8 cellular contexts compared by ENCODE assay signal in genomic region chr13:78658630-78659449, GRCh38. TPM values are rescaled to one million over a fixed set of nuclear protein-coding genes. Genes with fewer than 3 reads are reported as not detected.
DNase-seq lines count a peak whose midpoint lies in the region; ATAC-seq, FAIRE-seq and TF ChIP-seq lines count a peak whose summit lies in the region.

Gene OBI1, minus strand, starts transcription at chr13:78659155. Its CDS starts 35 bp downstream, at chr13:78659120.

- H2BK120ac ChIP-seq in H9 (ENCODE audit: low read depth, low read length, poor library complexity, severe bottlenecking), result peak within 1 kb of the TSS; percentile 57

- H3K4me1 Mint-ChIP-seq in H9 (peaks cover 40 to 47% of the 10 kb centered on the region in 2 experiments), neural progenitor cell (peaks cover 12% of the 10 kb centered on the region)

- peaks cover 61% of the 10 kb centered on the region for H3K27me3 Mint-ChIP-seq in H9 (ENCODE audit: low read depth)
- H3K27me3 Mint-ChIP-seq in neural progenitor cell (ENCODE audit: insufficient read depth, low read depth), result peaks cover 3% of the 10 kb centered on the region

- peak within 1 kb of the TSS; percentile 60 for H2BK12ac ChIP-seq in H9 (ENCODE audit: insufficient read length, low read depth, low read length)

- H3K36me3 ChIP-seq in neural progenitor cell (no peaks in the 10 kb centered on the region), stomach smooth muscle (ENCODE audit: control insufficient read depth in 2 of 2, insufficient read depth in 2 of 2, low read length in 2 of 2) (no peaks in the 10 kb centered on the region)

- peak within 1 kb of the TSS; percentile 64 for H3K56ac ChIP-seq in H9 (ENCODE audit: insufficient read length, low read depth, low read length)

- peaks cover 9% of the 10 kb centered on the region; the same call in 1 of the 2 replicates for H3K79me2 ChIP-seq in H9 (ENCODE audit: insufficient read depth, low read length)
- H3K79me2 ChIP-seq in neural progenitor cell (ENCODE audit: low read depth), result peaks cover 44% of the 10 kb centered on the region

- peaks cover 2% of the 10 kb centered on the region for H3K79me1 ChIP-seq in H9 (ENCODE audit: insufficient read depth, low read depth, low read length, poor library complexity, severe bottlenecking)

- H4K91ac ChIP-seq in H9 (ENCODE audit: insufficient read length, low read depth, low read length), result no peak within 1 kb of the TSS

- peak within 1 kb of the TSS; percentile 63 for H4K8ac ChIP-seq in H9 (replicated peaks; ENCODE audit: insufficient read length, low read depth, low read length)

- H3K4ac ChIP-seq in H9 (ENCODE audit: low read depth, low read length), result no peak within 1 kb of the TSS

- TF ChIP-seq CTCF in H9 (conservative IDR thresholded peaks at IDR 0.05) (no peak), foreskin keratinocyte (conservative IDR thresholded peaks at IDR 0.05) (no peak), neural progenitor cell (IDR thresholded peaks at IDR 0.05) (no peak)

- H4K5ac ChIP-seq in H9 (ENCODE audit: insufficient read length, low read depth, low read length), result peak within 1 kb of the TSS; percentile 92

- WGBS in H9 (ENCODE audit: extremely low coverage, insufficient read length, low lambda C conversion rate), result no CpG with 5 or more reads among the region's 67 CpGs

- H3T11ph ChIP-seq in H9 (ENCODE audit: low read length), result no peak within 1 kb of the TSS

- peaks cover 14% of the 10 kb centered on the region for H3F3A ChIP-seq in neural progenitor cell (ENCODE audit: low read depth)

- peak within 1 kb of the TSS; percentile 90 to 97 for H3K4me3 Mint-ChIP-seq in H9
- peak within 1 kb of the TSS; percentile 99 for H3K4me3 Mint-ChIP-seq in neural progenitor cell

- H3K4me1 ChIP-seq in H9 (ENCODE audit: insufficient read depth, low read length), result peaks cover 4% of the 10 kb centered on the region
- no peaks in the 10 kb centered on the region for H3K4me1 ChIP-seq in foreskin keratinocyte
- peaks cover 9% of the 10 kb centered on the region for H3K4me1 ChIP-seq in neural progenitor cell
- H3K4me1 ChIP-seq in stomach smooth muscle (ENCODE audit: control insufficient read depth, insufficient read depth, low read length), result no peaks in the 10 kb centered on the region

- no peak within 1 kb of the TSS for H2BK20ac ChIP-seq in H9 (ENCODE audit: low read depth, low read length, poor library complexity, severe bottlenecking)

- H3K4me2 ChIP-seq in H9 (ENCODE audit: insufficient read depth, insufficient read length, low read length), result peak within 1 kb of the TSS; percentile 92
- peak within 1 kb of the TSS; percentile 90 for H3K4me2 ChIP-seq in neural progenitor cell

- DNase-seq in H9 (peak; percentile 86), M059J (ENCODE audit: low read depth) (peak; percentile 81), SIG-M5 treated with dmso at 0.1 percent for 504 hours (lab: John Stamatoyannopoulos, UW; ENCODE audit: unreplicated experiment) (peak; percentile 78), activated gamma-delta T cell treated with Interleukin-2 at 50 U/mL for 16 hours (peak; percentile 88), foreskin keratinocyte (peak; percentile 58 to 76), neural progenitor cell (ENCODE audit: low spot score) (peak; percentile 87)

- H3K9ac ChIP-seq in H9 (ENCODE audit: extremely low read depth, insufficient read length, low read length), result peak within 1 kb of the TSS; percentile 96
- peak within 1 kb of the TSS; percentile 40 for H3K9ac ChIP-seq in neural progenitor cell
- H3K9ac ChIP-seq in stomach smooth muscle (ENCODE audit: low read length in 2 of 2), result peak within 1 kb of the TSS; percentile 77 to 81

- peak within 1 kb of the TSS; percentile 74 for H2BK5ac ChIP-seq in H9 (ENCODE audit: insufficient read length, low read length)

- H3K27me3 ChIP-seq in H9 (ENCODE audit: insufficient read depth, low read length) (peaks cover 4% of the 10 kb centered on the region; the same call in 1 of the 2 replicates), foreskin keratinocyte (no peaks in the 10 kb centered on the region), neural progenitor cell (peaks cover 14% of the 10 kb centered on the region), stomach smooth muscle (ENCODE audit: control insufficient read depth in 1 of 2, insufficient read depth in 2 of 2, low read length in 2 of 2) (no peaks in the 10 kb centered on the region)

- H3K27ac Mint-ChIP-seq in H9, result peak within 1 kb of the TSS; percentile 94 to 99 (median 99)
- H3K27ac Mint-ChIP-seq in neural progenitor cell, result peak within 1 kb of the TSS; percentile 97

- peak within 1 kb of the TSS; percentile 85 for H3K14ac ChIP-seq in H9 (ENCODE audit: insufficient read depth, low read length)

- H3K23ac ChIP-seq in H9 (ENCODE audit: insufficient read length, low read depth, low read length), result no peak within 1 kb of the TSS

- H2AK5ac ChIP-seq in H9 (ENCODE audit: insufficient read length, low read length), result no peak within 1 kb of the TSS

- peaks cover 0 to 15% (median 12%) of the 10 kb centered on the region in 3 experiments; a peak in 4 of 7 replicates for H3K36me3 Mint-ChIP-seq in H9 (ENCODE audit: insufficient read depth in 1 of 3, low read depth in 3 of 3)
- H3K36me3 Mint-ChIP-seq in neural progenitor cell, result peaks cover 12% of the 10 kb centered on the region

- no peaks in the 10 kb centered on the region for H3K9me3 Mint-ChIP-seq in H9
- H3K9me3 Mint-ChIP-seq in neural progenitor cell, result no peaks in the 10 kb centered on the region

- H3K23me2 ChIP-seq in H9 (ENCODE audit: insufficient read length, low read depth, low read length, poor library complexity, severe bottlenecking), result peaks cover 4% of the 10 kb centered on the region

- H3K18ac ChIP-seq in H9 (ENCODE audit: insufficient read length, low read depth, low read length), result peak within 1 kb of the TSS; percentile 96

- H4K20me1 ChIP-seq in H9 (ENCODE audit: control insufficient read depth, insufficient read depth, insufficient read length), result peaks cover 4% of the 10 kb centered on the region
- H4K20me1 ChIP-seq in neural progenitor cell (ENCODE audit: low read depth), result peaks cover 25% of the 10 kb centered on the region

- H2BK15ac ChIP-seq in H9 (ENCODE audit: low read depth, low read length), result no peak within 1 kb of the TSS

- H3K9me3 ChIP-seq in H9 (ENCODE audit: control insufficient read depth, low read depth, low read length) (no peaks in the 10 kb centered on the region), neural progenitor cell (ENCODE audit: low read depth) (no peaks in the 10 kb centered on the region), stomach smooth muscle (ENCODE audit: control insufficient read depth in 2 of 2, low read length in 2 of 2) (no peaks in the 10 kb centered on the region)

- H3K4me3 ChIP-seq in neural progenitor cell (peak within 1 kb of the TSS; percentile 66), stomach smooth muscle (ENCODE audit: low read length in 2 of 2) (peak within 1 kb of the TSS; percentile 91 to 98)

- H2AFZ ChIP-seq in H9 (ENCODE audit: low read length) (no peak within 1 kb of the TSS), neural progenitor cell (replicated peaks) (peak within 1 kb of the TSS; percentile 88)

- H3K27ac ChIP-seq in H9 (ENCODE audit: insufficient read length, low read depth, low read length) (peak within 1 kb of the TSS; percentile 33), foreskin keratinocyte (peak within 1 kb of the TSS; percentile 75), neural progenitor cell (no peak within 1 kb of the TSS), stomach smooth muscle (ENCODE audit: low read length) (no peak within 1 kb of the TSS)

- peak; percentile 89 for ATAC-seq in foreskin keratinocyte

- peak; percentile 91 for FAIRE-seq in G401.6 (lab: Jason Lieb, UNC)

RNA-seq across cellular contexts. Expression of gene OBI1, which starts in this region (rescaled TPM):
- total RNA-seq in H9 (2021) (24.4 and 25.0 TPM in 2 replicates), foreskin keratinocyte (19.8 and 20.1 TPM in 2 replicates), neural progenitor cell (ENCODE audit: low replicate concordance) (22.2 and 36.9 TPM in 2 replicates)
- total RNA-seq in M059J (2014; rRNA removed; shearing (Covaris generic)), result 14.7 and 20.6 TPM in 2 replicates
- polyA plus RNA-seq in foreskin keratinocyte, result 5.4 and 6.9 TPM in 2 replicates

Comparison
In these comparisons a context has a peak if more than half of its experiments do, and no peak if none do; other contexts are left out.
1. H3K27ac ChIP-seq: peak in H9 (single experiment) and foreskin keratinocyte (single experiment); none in neural progenitor cell (single experiment) and stomach smooth muscle (single experiment).
2. H3K9ac ChIP-seq: peak in every context shown above with its lines; median percentile 96 in H9; 79 in stomach smooth muscle; 40 in neural progenitor cell.
3. Peak in every context shown above with its lines, with median percentiles within 50 percentile points of each other: DNase-seq.